Comparison of ENCODE assay signal across 11 cellular contexts in the genomic region with DNA sequence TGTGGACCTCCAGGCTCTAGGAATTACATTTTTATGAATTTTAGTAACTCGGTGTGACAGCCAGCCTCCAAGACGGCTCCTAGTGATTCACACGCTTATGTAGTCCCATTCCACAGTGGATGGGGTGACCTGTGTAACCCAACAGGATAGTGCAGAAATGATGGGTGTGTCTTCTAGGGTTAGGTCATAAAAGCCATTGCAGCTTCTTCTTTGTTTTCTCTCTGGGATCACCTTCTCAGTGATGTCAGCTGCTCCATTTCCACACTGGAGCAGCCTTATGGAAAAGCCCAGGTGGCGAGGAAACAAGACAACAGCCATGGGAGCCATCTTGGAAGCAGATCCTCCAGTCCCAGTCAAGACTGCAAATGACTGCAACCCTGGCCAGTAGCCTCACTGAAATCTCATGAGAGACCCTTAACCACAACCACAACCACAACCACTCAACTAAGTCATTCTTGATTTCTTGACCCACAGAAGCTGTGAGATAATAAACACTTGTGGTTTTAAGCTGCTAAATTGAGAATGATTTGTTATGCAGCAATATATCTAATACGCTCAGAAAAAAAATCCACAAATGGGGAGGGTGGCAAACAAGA.
DNase-seq lines count a peak whose midpoint lies in the region; ATAC-seq and TF ChIP-seq lines count a peak whose summit lies in the region.
"Had no signal": no experiment of that assay in that cellular context is flagged by ENCODE, and none has a peak within 500 bp of the region (broad histone marks: within the 10 kb centered on the region; RNA-seq: fewer than 3 reads in every experiment).

No MANE protein-coding gene starts in this region.

- no peaks in the 10 kb centered on the region for H3K27me3 ChIP-seq in KMS-11 (ENCODE audit: insufficient read depth, low read depth)
- H3K27me3 ChIP-seq in effector memory CD4-positive, alpha-beta T cell (replicated peaks; ENCODE audit: control insufficient read depth, insufficient read depth, low read length, poor library complexity, severe bottlenecking) = no peaks in the 10 kb centered on the region

- 0 out of 2 replicates have a peak overlapping the region, but pooled peaks have one; percentile 0 for H2AFZ ChIP-seq in KMS-11 (ENCODE audit: low read depth)

- ATAC-seq in GM19463 (IDR thresholded peaks at IDR 0.05; ENCODE audit: unreplicated experiment) = peak; percentile 38

- H3K4me3 ChIP-seq in KMS-11 (IDR thresholded peaks at IDR 0.05; ENCODE audit: insufficient read depth, low read depth, low read length) = no peak overlapping the region
- H3K4me3 ChIP-seq in effector memory CD4-positive, alpha-beta T cell (ENCODE audit: insufficient read depth, low read depth, low read length, poor library complexity, severe bottlenecking) = peak overlapping the region; percentile 17
- H3K4me3 ChIP-seq: left ventricle myocardium inferior, SK-N-MC had no signal

- H3K4me1 ChIP-seq in KMS-11 (ENCODE audit: low read depth, poor library complexity, severe bottlenecking) = peaks cover 60% of the 10 kb centered on the region
- peaks cover 34% of the 10 kb centered on the region for H3K4me1 ChIP-seq in effector memory CD4-positive, alpha-beta T cell (ENCODE audit: control insufficient read depth, insufficient read depth, low read length, poor library complexity, severe bottlenecking)

- H4K20me1 ChIP-seq in KMS-11 (ENCODE audit: insufficient read depth) = no peaks in the 10 kb centered on the region

- no peak for TF ChIP-seq CTCF in KMS-11 (conservative IDR thresholded peaks at IDR 0.05; ENCODE audit: low read depth, low read length)

- H3K9ac ChIP-seq in KMS-11 = no peak overlapping the region

- H3K79me2 ChIP-seq in KMS-11 (ENCODE audit: insufficient read depth, low read depth) = no peaks in the 10 kb centered on the region

- H3K9me3 ChIP-seq in effector memory CD4-positive, alpha-beta T cell (ENCODE audit: control insufficient read depth, low read length) = no peaks in the 10 kb centered on the region

- DNase-seq in EL (peak; percentile 24), NCI-H82 treated with DMSO at 0.1 percent for 48 hours (lab: John Stamatoyannopoulos, UW; ENCODE audit: unreplicated experiment) (no peak), NCI-H2029 treated with DMSO at 0.1 percent for 48 hours (lab: John Stamatoyannopoulos, UW) (no peak), NCI-H2196 treated with DMSO at 0.1 percent for 48 hours (lab: John Stamatoyannopoulos, UW; ENCODE audit: unreplicated experiment) (no peak), NCI-H2227 (lab: John Stamatoyannopoulos, UW; ENCODE audit: unreplicated experiment) (no peak)
- no peak for DNase-seq in effector memory CD4-positive, alpha-beta T cell
- DNase-seq: left ventricle myocardium inferior; stimulated activated CD4-positive, alpha-beta T cell treated with anti-CD3 and anti-CD28 coated beads, Interleukin-2, amount 100 ng/mL, for 24 hours had no signal

- no peaks in the 10 kb centered on the region for H3K36me3 ChIP-seq in KMS-11 (ENCODE audit: insufficient read depth)
- no peaks in the 10 kb centered on the region for H3K36me3 ChIP-seq in effector memory CD4-positive, alpha-beta T cell (ENCODE audit: control insufficient read depth, insufficient read depth, low read length)
- H3K36me3 ChIP-seq: left ventricle myocardium inferior had no signal

- peak overlapping the region; percentile 55 for H3K4me2 ChIP-seq in KMS-11

- no peak overlapping the region for H3K27ac ChIP-seq in KMS-11
- peak overlapping the region; percentile 66 for H3K27ac ChIP-seq in effector memory CD4-positive, alpha-beta T cell (ENCODE audit: insufficient read depth, low read length, poor library complexity, severe bottlenecking)
- H3K27ac ChIP-seq: left ventricle myocardium inferior, SK-N-MC had no signal
